Comparison of ENCODE assay signal across 28 cellular contexts in the genomic region with DNA sequence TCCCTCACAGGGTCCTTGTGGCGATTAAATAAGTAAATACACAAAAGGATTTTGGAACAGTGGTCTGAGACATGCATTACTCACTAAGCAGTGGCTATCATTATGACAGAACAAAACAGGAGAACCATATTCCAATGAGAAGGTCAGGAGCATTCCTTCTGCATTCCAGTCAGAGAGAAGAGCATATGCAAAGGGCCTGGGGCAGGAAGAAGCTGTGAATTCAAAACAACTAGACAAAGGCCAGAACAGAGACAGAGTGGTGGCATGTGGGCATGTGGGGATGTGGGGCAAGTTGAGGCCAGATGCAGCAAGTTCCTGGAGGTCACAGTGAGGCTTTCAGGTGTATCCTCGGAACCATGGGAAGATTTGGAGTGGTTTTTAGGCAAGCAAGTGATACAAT.
"Had no signal": no experiment of that assay in that cellular context is flagged by ENCODE, and none has a peak within 500 bp of the region (broad histone marks: within the 10 kb centered on the region; RNA-seq: fewer than 3 reads in every experiment).

No MANE protein-coding gene starts in this region.

- DNase-seq: activated B cell treated with CpG ODN at 0.5 μM for 24 hours; activated CD4-positive, alpha-beta T cell treated with anti-CD3 and anti-CD28 coated beads for 36 hours; activated CD8-positive, alpha-beta memory T cell treated with anti-CD3 and anti-CD28 coated beads, Interleukin-2, amount 10 ng/mL, durations not matched to agents 7 days and 5 days; activated CD8-positive, alpha-beta T cell treated with anti-CD3 and anti-CD28 coated beads, Interleukin-2, amount 10 ng/mL, durations not matched to agents 7 days and 5 days; activated effector memory CD4-positive, alpha-beta T cell treated with anti-CD3 and anti-CD28 coated beads, Interleukin-2, amount 50 U/mL, for 16 hours; activated naive CD4-positive, alpha-beta T cell treated with anti-CD3 and anti-CD28 coated beads for 36 hours; activated naive CD8-positive, alpha-beta T cell treated with anti-CD3 and anti-CD28 coated beads for 36 hours; activated T-cell treated with anti-CD3 and anti-CD28 coated beads for 4 hours; adrenal gland; aorta; body of pancreas; colonic mucosa; effector memory CD4-positive, alpha-beta T cell; left cardiac atrium; left ventricle myocardium superior; midbrain; naive thymus-derived CD4-positive, alpha-beta T cell; ovary; small intestine; stimulated activated CD4-positive, alpha-beta T cell treated with anti-CD3 and anti-CD28 coated beads, Interleukin-4, amount 100 ng/mL, for 24 hours; T-helper 2 cell; uterus had no signal

- H2AFZ ChIP-seq: hepatocyte had no signal

- H3K4me2 ChIP-seq: hepatocyte had no signal

- H3K36me3 ChIP-seq: adrenal gland, colonic mucosa, gastroesophageal sphincter, ovary, thoracic aorta, uterus had no signal

- H3K79me2 ChIP-seq: hepatocyte had no signal

- H3K27me3 ChIP-seq: adrenal gland, body of pancreas, colonic mucosa, ovary, uterus had no signal

- FAIRE-seq: keratinocyte, small intestine had no signal

- H3K4me1 ChIP-seq: adrenal gland, body of pancreas, colonic mucosa, gastroesophageal sphincter, uterus had no signal

- H3K27ac ChIP-seq: adrenal gland, body of pancreas, colonic mucosa, gastroesophageal sphincter, hepatocyte, ovary, thoracic aorta, uterus had no signal

- ATAC-seq: activated CD4-positive, alpha-beta T cell treated with anti-CD3 and anti-CD28 coated beads for 36 hours; activated CD8-positive, alpha-beta memory T cell treated with anti-CD3 and anti-CD28 coated beads, Interleukin-2, amount 10 ng/mL, durations not matched to agents 7 days and 5 days; activated CD8-positive, alpha-beta T cell treated with anti-CD3 and anti-CD28 coated beads, Interleukin-2, amount 10 ng/mL, durations not matched to agents 7 days and 5 days; body of pancreas; gastroesophageal sphincter; left cardiac atrium; left ventricle myocardium superior; naive thymus-derived CD4-positive, alpha-beta T cell; sciatic nerve; stimulated activated effector memory CD8-positive, alpha-beta T cell treated with anti-CD3 and anti-CD28 coated beads, Interleukin-12 subunit alpha, Interleukin-12 subunit beta, amount 100 ng/mL, for 72 hours had no signal

- H3K9me3 ChIP-seq: adrenal gland, body of pancreas, colonic mucosa, ovary, thoracic aorta, uterus had no signal

- H3K4me3 ChIP-seq: adrenal gland, body of pancreas, colonic mucosa, gastroesophageal sphincter, hepatocyte, ovary, thoracic aorta, uterus had no signal
